In genomic region chr16:68463904-68464303, GRCh38 we compare ENCODE assay signal across 3 cellular contexts.
"Had no signal": no experiment of that assay in that cellular context is flagged by ENCODE, and none has a peak within 500 bp of the region (broad histone marks: within the 10 kb centered on the region; RNA-seq: fewer than 3 reads in every experiment).

No MANE protein-coding gene starts in this region.

- H3K4me3 ChIP-seq: GM12878 had no signal

- DNase-seq: GDM1, GF-D8 had no signal
